In the genomic region with DNA sequence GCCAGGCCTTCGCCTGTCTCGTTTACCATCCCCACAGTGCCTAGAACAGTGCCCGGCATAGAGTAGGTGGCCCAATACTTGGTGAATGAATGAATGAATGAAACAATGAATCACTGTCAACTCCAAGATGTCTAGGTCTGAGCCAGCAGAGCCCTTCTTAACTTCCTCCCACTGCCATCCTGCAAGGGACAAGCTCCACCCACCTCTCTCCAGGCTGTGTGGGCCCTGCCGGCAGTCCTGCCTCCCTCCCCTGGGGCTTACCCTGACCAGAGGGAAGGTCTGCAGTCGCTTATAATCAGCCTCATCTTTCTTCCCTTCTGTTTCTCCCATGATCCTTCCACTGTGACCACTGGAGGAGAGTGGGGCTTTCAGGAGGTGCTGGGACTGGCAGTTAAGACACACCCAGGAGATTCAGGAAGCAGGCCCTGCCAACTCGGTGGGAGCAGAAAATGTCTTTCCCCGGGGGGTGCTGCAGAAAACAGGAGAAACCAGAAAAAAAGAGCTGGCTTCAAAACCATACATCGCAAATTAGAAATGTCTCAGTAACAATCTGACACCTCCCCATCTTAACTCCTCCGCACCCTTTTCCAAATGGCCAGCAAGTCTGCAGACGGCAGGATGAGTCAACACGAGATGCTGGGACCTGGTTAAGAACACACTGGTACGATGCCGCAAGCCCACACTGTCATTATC, we compare ENCODE assay signal across 1 cellular context.
TF ChIP-seq lines count a peak whose summit lies in the region.

No MANE protein-coding gene starts in this region.

TF ChIP-seq in HEK293, 187 proteins besides CTCF, POLR2A, EP300 and RAD21 (continued from another document):
- TF ChIP-seq TCF7L2 (IDR thresholded peaks at IDR 0.05; ENCODE audit: borderline replicate concordance, low read depth, low read length) (no peak), ZNF23 (tag by site-specific recombination; IDR thresholded peaks at IDR 0.05; ENCODE audit: borderline replicate concordance) (no peak), KLF8 (tag by site-specific recombination; IDR thresholded peaks at IDR 0.05) (no peak), ZNF211 (tag by site-specific recombination; IDR thresholded peaks at IDR 0.05; ENCODE audit: low read depth) (no peak)
- TF ChIP-seq, protein P1, sequence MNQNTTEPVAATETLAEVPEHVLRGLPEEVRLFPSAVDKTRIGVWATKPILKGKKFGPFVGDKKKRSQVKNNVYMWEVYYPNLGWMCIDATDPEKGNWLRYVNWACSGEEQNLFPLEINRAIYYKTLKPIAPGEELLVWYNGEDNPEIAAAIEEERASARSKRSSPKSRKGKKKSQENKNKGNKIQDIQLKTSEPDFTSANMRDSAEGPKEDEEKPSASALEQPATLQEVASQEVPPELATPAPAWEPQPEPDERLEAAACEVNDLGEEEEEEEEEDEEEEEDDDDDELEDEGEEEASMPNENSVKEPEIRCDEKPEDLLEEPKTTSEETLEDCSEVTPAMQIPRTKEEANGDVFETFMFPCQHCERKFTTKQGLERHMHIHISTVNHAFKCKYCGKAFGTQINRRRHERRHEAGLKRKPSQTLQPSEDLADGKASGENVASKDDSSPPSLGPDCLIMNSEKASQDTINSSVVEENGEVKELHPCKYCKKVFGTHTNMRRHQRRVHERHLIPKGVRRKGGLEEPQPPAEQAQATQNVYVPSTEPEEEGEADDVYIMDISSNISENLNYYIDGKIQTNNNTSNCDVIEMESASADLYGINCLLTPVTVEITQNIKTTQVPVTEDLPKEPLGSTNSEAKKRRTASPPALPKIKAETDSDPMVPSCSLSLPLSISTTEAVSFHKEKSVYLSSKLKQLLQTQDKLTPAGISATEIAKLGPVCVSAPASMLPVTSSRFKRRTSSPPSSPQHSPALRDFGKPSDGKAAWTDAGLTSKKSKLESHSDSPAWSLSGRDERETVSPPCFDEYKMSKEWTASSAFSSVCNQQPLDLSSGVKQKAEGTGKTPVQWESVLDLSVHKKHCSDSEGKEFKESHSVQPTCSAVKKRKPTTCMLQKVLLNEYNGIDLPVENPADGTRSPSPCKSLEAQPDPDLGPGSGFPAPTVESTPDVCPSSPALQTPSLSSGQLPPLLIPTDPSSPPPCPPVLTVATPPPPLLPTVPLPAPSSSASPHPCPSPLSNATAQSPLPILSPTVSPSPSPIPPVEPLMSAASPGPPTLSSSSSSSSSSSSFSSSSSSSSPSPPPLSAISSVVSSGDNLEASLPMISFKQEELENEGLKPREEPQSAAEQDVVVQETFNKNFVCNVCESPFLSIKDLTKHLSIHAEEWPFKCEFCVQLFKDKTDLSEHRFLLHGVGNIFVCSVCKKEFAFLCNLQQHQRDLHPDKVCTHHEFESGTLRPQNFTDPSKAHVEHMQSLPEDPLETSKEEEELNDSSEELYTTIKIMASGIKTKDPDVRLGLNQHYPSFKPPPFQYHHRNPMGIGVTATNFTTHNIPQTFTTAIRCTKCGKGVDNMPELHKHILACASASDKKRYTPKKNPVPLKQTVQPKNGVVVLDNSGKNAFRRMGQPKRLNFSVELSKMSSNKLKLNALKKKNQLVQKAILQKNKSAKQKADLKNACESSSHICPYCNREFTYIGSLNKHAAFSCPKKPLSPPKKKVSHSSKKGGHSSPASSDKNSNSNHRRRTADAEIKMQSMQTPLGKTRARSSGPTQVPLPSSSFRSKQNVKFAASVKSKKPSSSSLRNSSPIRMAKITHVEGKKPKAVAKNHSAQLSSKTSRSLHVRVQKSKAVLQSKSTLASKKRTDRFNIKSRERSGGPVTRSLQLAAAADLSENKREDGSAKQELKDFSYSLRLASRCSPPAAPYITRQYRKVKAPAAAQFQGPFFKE (tag by site-specific recombination; IDR thresholded peaks at IDR 0.05; ENCODE audit: borderline replicate concordance) = no peak
